22 cellular contexts compared by ENCODE assay signal in genomic region chr5:68953151-68953884, GRCh38.
DNase-seq lines count a peak whose midpoint lies in the region; ATAC-seq and TF ChIP-seq lines count a peak whose summit lies in the region.
"Had no signal": no experiment of that assay in that cellular context is flagged by ENCODE, and none has a peak within 500 bp of the region (broad histone marks: within the 10 kb centered on the region; RNA-seq: fewer than 3 reads in every experiment).

No MANE protein-coding gene starts in this region.

- intact Hi-C loops in left lung (cut with DNase I) (no loop called here), uterus (cut with DNase I; ENCODE audit: low total_unique reads) (loop anchor here (10.0 kb wide), 1 partner anchor 299 kb away; no protein-coding TSS in a partner anchor)

- peak; percentile 22 for DNase-seq in HFF-Myc (ENCODE audit: extremely low read depth, low read depth)
- peak; percentile 39 for DNase-seq in astrocyte of the hippocampus (ENCODE audit: low read depth, low spot score)
- DNase-seq in left lung = no peak
- DNase-seq in uterus = peak; percentile 38 to 56
- DNase-seq: activated CD4-positive, alpha-beta T cell treated with anti-CD3 and anti-CD28 coated beads for 4 hours; activated naive CD4-positive, alpha-beta T cell treated with anti-CD3 and anti-CD28 coated beads, Interleukin-2, amount 50 U/mL, for 16 hours; brain microvascular endothelial cell; DMS53; foreskin keratinocyte; GDM1; HCEC 1CT; MM.1S; naive B cell; NCI-H146; NCI-H510A; NK-92 treated with Interleukin-12 subunit alpha and Interleukin-12 subunit beta, amount 100 ng/mL, for 24 hours had no signal

- H3K27ac ChIP-seq in left lung (peak overlapping the region in 1 of 2 donors; percentile 5), uterus (peak overlapping the region; percentile 73 to 77)
- H3K27ac ChIP-seq: brain microvascular endothelial cell, colonic mucosa, foreskin keratinocyte, SJSA1 had no signal

- H3K4me3 ChIP-seq in HFF-Myc (replicated peaks; ENCODE audit: low read depth, low read length) (no peak overlapping the region), left lung (no peak overlapping the region), uterus (no peak overlapping the region)
- H3K4me3 ChIP-seq: colonic mucosa, SJSA1 had no signal

- TF ChIP-seq CTCF in HFF-Myc (IDR thresholded peaks at IDR 0.05; ENCODE audit: low read depth, low read length, missing control alignments) = no peak
- TF ChIP-seq CTCF in left lung (IDR thresholded peaks at IDR 0.05) = no peak
- no peak for TF ChIP-seq CTCF in uterus (IDR thresholded peaks at IDR 0.05)

- peaks cover 0 to 4% of the 10 kb centered on the region in 2 donors for H3K4me1 ChIP-seq in left lung
- no peaks in the 10 kb centered on the region for H3K4me1 ChIP-seq in uterus
- H3K4me1 ChIP-seq: colonic mucosa, SJSA1 had no signal

- H3K27me3 ChIP-seq in left lung (no peaks in the 10 kb centered on the region), uterus (no peaks in the 10 kb centered on the region)
- H3K27me3 ChIP-seq: brain microvascular endothelial cell, colonic mucosa, SJSA1 had no signal

- H3K36me3 ChIP-seq in left lung = no peaks in the 10 kb centered on the region
- H3K36me3 ChIP-seq in uterus = no peaks in the 10 kb centered on the region
- H3K36me3 ChIP-seq: brain microvascular endothelial cell, colonic mucosa, SJSA1 had no signal

- TF ChIP-seq POLR2A in uterus (IDR thresholded peaks at IDR 0.05) (no peak), GM18505 (IDR thresholded peaks at IDR 0.05; ENCODE audit: borderline replicate concordance, extremely low read depth, insufficient read depth, insufficient read length) (no peak)

- H3K9me3 ChIP-seq in left lung (no peaks in the 10 kb centered on the region), uterus (no peaks in the 10 kb centered on the region)
- H3K9me3 ChIP-seq: colonic mucosa, SJSA1 had no signal

- ATAC-seq in left lung (peak; percentile 51), GM18867 (IDR thresholded peaks at IDR 0.05; ENCODE audit: unreplicated experiment) (no peak), GM18505 (IDR thresholded peaks at IDR 0.05; ENCODE audit: unreplicated experiment) (no peak), esophagus mucosa (no peak)
- ATAC-seq: foreskin keratinocyte, Panc1 had no signal

Comparison
In these comparisons a context has a peak if more than half of its experiments do, and no peak if none do; other contexts are left out.
1. DNase-seq: peak in HFF-Myc (single experiment), astrocyte of the hippocampus (single experiment) and uterus (2 of 2); none in left lung (0 of 2).